In genomic region chrX:45859407-45859806, GRCh38 we compare ENCODE assay signal across 22 cellular contexts.
DNase-seq lines count a peak whose midpoint lies in the region; ATAC-seq, FAIRE-seq and TF ChIP-seq lines count a peak whose summit lies in the region.
"Had no signal": no experiment of that assay in that cellular context is flagged by ENCODE, and none has a peak within 500 bp of the region (broad histone marks: within the 10 kb centered on the region; RNA-seq: fewer than 3 reads in every experiment).

No MANE protein-coding gene starts in this region.

- RAD21 ChIA-PET in HCT116 (lab: Charles Lee; ENCODE audit: low non-redundant PET in 1 of 2, low total read pairs in 2 of 2, uncharacterized antibody in 2 of 2, unreplicated experiment in 2 of 2) = no interaction called here

- no peaks in the 10 kb centered on the region for H3K36me3 ChIP-seq in HCT116 (ENCODE audit: control insufficient read depth in 1 of 2, insufficient read depth in 2 of 2, low read length in 2 of 2)
- H3K36me3 ChIP-seq in astrocyte (ENCODE audit: insufficient read depth, low read length) = no peaks in the 10 kb centered on the region
- H3K36me3 ChIP-seq: BLaER1 had no signal

- H3K9me3 ChIP-seq in HCT116 (ENCODE audit: control insufficient read depth in 1 of 2, insufficient read depth in 1 of 2, low read depth in 1 of 2, low read length in 2 of 2) = no peaks in the 10 kb centered on the region
- no peaks in the 10 kb centered on the region for H3K9me3 ChIP-seq in astrocyte (ENCODE audit: insufficient read depth, low read depth, low read length)
- H3K9me3 ChIP-seq: BLaER1, Caco-2 had no signal

- no peak for TF ChIP-seq RAD21 in HCT116 (IDR thresholded peaks at IDR 0.05; ENCODE audit: low read depth)

- CTCF ChIA-PET in HCT116 (lab: Charles Lee) = no interaction called here

- no peak overlapping the region for H2AFZ ChIP-seq in HCT116 (ENCODE audit: low read depth, low read length, poor library complexity, severe bottlenecking)
- H2AFZ ChIP-seq in astrocyte (ENCODE audit: low read depth, low read length) = no peak overlapping the region

- no peak overlapping the region for H3K27ac Mint-ChIP-seq in astrocyte (ENCODE audit: unreplicated experiment)
- H3K27ac Mint-ChIP-seq: B cell; CD8-positive, alpha-beta T cell had no signal

- H3K79me2 ChIP-seq in HCT116 (ENCODE audit: insufficient read depth, low read length) = no peaks in the 10 kb centered on the region
- no peaks in the 10 kb centered on the region for H3K79me2 ChIP-seq in astrocyte (ENCODE audit: insufficient read depth, low read length)

- peaks cover 0 to 12% of the 10 kb centered on the region in 2 experiments; a peak in 1 of 4 replicates for H3K4me1 ChIP-seq in HCT116 (ENCODE audit: control insufficient read depth in 1 of 2, insufficient read depth in 2 of 2, low read length in 2 of 2)
- H3K4me1 ChIP-seq in astrocyte (ENCODE audit: insufficient read depth, low read length) = no peaks in the 10 kb centered on the region
- H3K4me1 ChIP-seq: BLaER1, Caco-2 had no signal

- no peak overlapping the region for H3K4me2 ChIP-seq in HCT116 (ENCODE audit: low read length)
- H3K4me2 ChIP-seq in astrocyte (ENCODE audit: low read length) = no peak overlapping the region
- H3K4me2 ChIP-seq: BLaER1 had no signal

- POLR2A ChIA-PET in HCT116 (lab: Charles Lee) = no interaction called here

- no TSS peak for BruUV-seq in HCT116 (replicated peaks; lab: Mats Ljungman, UMichigan)

- FAIRE-seq in astrocyte (lab: Jason Lieb, UNC) = peak; percentile 20
- FAIRE-seq: GM12878, H1 had no signal

- no peaks in the 10 kb centered on the region for H3K9me2 ChIP-seq in HCT116 (ENCODE audit: insufficient read depth)

- ATAC-seq in HCT116 (no peak), GM19023 (IDR thresholded peaks at IDR 0.05; ENCODE audit: unreplicated experiment) (no peak)
- ATAC-seq: CD8-positive, alpha-beta T cell; GM12878 had no signal

- H4K20me1 ChIP-seq in HCT116 (ENCODE audit: insufficient read depth) = no peaks in the 10 kb centered on the region
- no peaks in the 10 kb centered on the region for H4K20me1 ChIP-seq in astrocyte (ENCODE audit: insufficient read depth, low read length)
- H4K20me1 ChIP-seq: BLaER1 had no signal

- TF ChIP-seq CTCF in HCT116 (IDR thresholded peaks at IDR 0.05 in 2 of 3, conservative IDR thresholded peaks at IDR 0.05 in 1 of 3; ENCODE audit: borderline replicate concordance in 1 of 3, insufficient read depth in 1 of 3, low read depth in 2 of 3, low read length in 2 of 3) (no peak), astrocyte (IDR thresholded peaks at IDR 0.05; ENCODE audit: insufficient read depth, low read depth, low read length) (no peak)

- H3K27ac ChIP-seq in HCT116 (ENCODE audit: low read depth, low read length) (no peak overlapping the region), astrocyte (ENCODE audit: low read depth, low read length) (no peak overlapping the region)
- H3K27ac ChIP-seq: BLaER1, C4-2B had no signal

- H3K4me3 ChIP-seq in HCT116 (replicated peaks in 1 of 2; ENCODE audit: low read depth in 1 of 2, low read length in 2 of 2) (no peak overlapping the region), astrocyte (ENCODE audit: insufficient read depth, low read depth, low read length) (no peak overlapping the region)
- H3K4me3 ChIP-seq: BLaER1, GM12878 had no signal

- H3K9ac ChIP-seq in HCT116 (ENCODE audit: low read length) (no peak overlapping the region), astrocyte (ENCODE audit: low read length) (no peak overlapping the region)
- H3K9ac ChIP-seq: BLaER1 had no signal

- H3K36me3 Mint-ChIP-seq in astrocyte (ENCODE audit: low read depth, unreplicated experiment) = no peaks in the 10 kb centered on the region
- H3K36me3 Mint-ChIP-seq: CD4-positive, CD25-positive, alpha-beta regulatory T cell; CD8-positive, alpha-beta T cell had no signal

- peak; percentile 27 for DNase-seq in Daoy (ENCODE audit: low read depth)
- DNase-seq in HCT116 (ENCODE audit: low read depth, low spot score) = no peak
- DNase-seq in M059J (ENCODE audit: low read depth) = peak; percentile 25
- no peak for DNase-seq in astrocyte (ENCODE audit: low read depth)
- no peak for DNase-seq in activated CD4-positive, alpha-beta T cell treated with anti-CD3 and anti-CD28 coated beads for 48 hours
- no peak for DNase-seq in stimulated activated naive CD4-positive, alpha-beta T cell (lab: John Stamatoyannopoulos, UW)
- no peak for DNase-seq in GOT3 (lab: John Stamatoyannopoulos, UW)
- DNase-seq: Caco-2; CD4-positive, CD25-positive, alpha-beta regulatory T cell; CD8-positive, alpha-beta T cell; DMS153; DND-41; EL; GDM1; H7; HCEC 1CT had no signal

- H3K4me3 Mint-ChIP-seq in astrocyte (ENCODE audit: unreplicated experiment) = no peak overlapping the region
- H3K4me3 Mint-ChIP-seq: B cell; CD4-positive, CD25-positive, alpha-beta regulatory T cell; CD8-positive, alpha-beta T cell had no signal

- H3K27me3 Mint-ChIP-seq in astrocyte (ENCODE audit: low read depth, unreplicated experiment) = no peaks in the 10 kb centered on the region
- H3K27me3 Mint-ChIP-seq: CD4-positive, CD25-positive, alpha-beta regulatory T cell had no signal

- H3K27me3 ChIP-seq in HCT116 (ENCODE audit: insufficient read depth, low read length) (no peaks in the 10 kb centered on the region), astrocyte (ENCODE audit: insufficient read depth, low read length) (no peaks in the 10 kb centered on the region)
- H3K27me3 ChIP-seq: BLaER1 had no signal

- no peaks in the 10 kb centered on the region for H3K9me3 Mint-ChIP-seq in astrocyte (ENCODE audit: unreplicated experiment)
- H3K9me3 Mint-ChIP-seq: CD4-positive, CD25-positive, alpha-beta regulatory T cell; CD8-positive, alpha-beta T cell had no signal

- peaks cover under 1% of the 10 kb centered on the region for H3K4me1 Mint-ChIP-seq in astrocyte (ENCODE audit: low read depth, unreplicated experiment)
- H3K4me1 Mint-ChIP-seq: B cell; CD4-positive, CD25-positive, alpha-beta regulatory T cell had no signal

- TF ChIP-seq POLR2A in HCT116 (IDR thresholded peaks at IDR 0.05; ENCODE audit: borderline replicate concordance, extremely low read depth, insufficient read depth, insufficient read length) = no peak

- intact Hi-C loops in HCT116 (cut with micrococcal nuclease) = no loop called here

TF ChIP-seq in HCT116, 20 proteins besides CTCF, POLR2A, EP300 and RAD21:
- TF ChIP-seq FOSL1 (IDR thresholded peaks at IDR 0.05; ENCODE audit: low read depth) = no peak
- peak; percentile 14; the same call in 1 of the 2 replicates for TF ChIP-seq REST (IDR thresholded peaks at IDR 0.05; ENCODE audit: low read depth)
- no peak for TF ChIP-seq TCF7L2 (IDR thresholded peaks at IDR 0.05; ENCODE audit: borderline replicate concordance, extremely low read depth, insufficient read depth, insufficient read length)
- TF ChIP-seq CEBPB (IDR thresholded peaks at IDR 0.05; ENCODE audit: low read depth) = no peak
- TF ChIP-seq JUND (IDR thresholded peaks at IDR 0.05) = no peak
- no peak for TF ChIP-seq ZNF274 (IDR thresholded peaks at IDR 0.05; ENCODE audit: low read depth, low read length)

Comparison
In these comparisons a context has a peak if more than half of its experiments do, and no peak if none do; other contexts are left out.
1. DNase-seq: peak in Daoy (single experiment) and M059J (single experiment); none in HCT116 (single experiment), astrocyte (single experiment), activated CD4-positive, alpha-beta T cell treated with anti-CD3 and anti-CD28 coated beads for 48 hours (single experiment), stimulated activated naive CD4-positive, alpha-beta T cell (0 of 6) and GOT3 (single experiment).